21 cellular contexts compared by ENCODE assay signal in genomic region chr3:175890056-175890455, GRCh38.
A peak's percentile ranks its signal among the peaks of the same experiment; 100 is the strongest.
DNase-seq lines count a peak whose midpoint lies in the region; ATAC-seq and TF ChIP-seq lines count a peak whose summit lies in the region.
"Had no signal": no experiment of that assay in that cellular context is flagged by ENCODE, and none has a peak within 500 bp of the region (broad histone marks: within the 10 kb centered on the region; RNA-seq: fewer than 3 reads in every experiment).

No MANE protein-coding gene starts in this region.

- TF ChIP-seq CTCF in AG04449 (IDR thresholded peaks at IDR 0.05; ENCODE audit: insufficient read depth, low read length, missing control alignments), result no peak
- TF ChIP-seq CTCF in gastrocnemius medialis (IDR thresholded peaks at IDR 0.05 in 4 of 5, conservative IDR thresholded peaks at IDR 0.05 in 1 of 5), result no peak

- H3K9me3 ChIP-seq in adipocyte (ENCODE audit: control insufficient read depth, low read length) (no peaks in the 10 kb centered on the region), gastrocnemius medialis (no peaks in the 10 kb centered on the region)
- H3K9me3 ChIP-seq: A549, BE2C, Caco-2 had no signal

- H3K27me3 ChIP-seq in adipocyte (replicated peaks; ENCODE audit: control insufficient read depth, insufficient read depth, low read length) (no peaks in the 10 kb centered on the region), gastrocnemius medialis (no peaks in the 10 kb centered on the region)
- H3K27me3 ChIP-seq: BE2C; BLaER1 treated with 17β-estradiol and CSF1 and Interleukin-3, amounts not matched to agents 10 nM and 100 nM had no signal

- H3K4me3 ChIP-seq in AG04449 (ENCODE audit: low read depth, low read length) (no peak overlapping the region), adipocyte (ENCODE audit: low read length) (no peak overlapping the region), gastrocnemius medialis (no peak overlapping the region)
- H3K4me3 ChIP-seq: A549; BLaER1 treated with 17β-estradiol and CSF1 and Interleukin-3, amounts not matched to agents 10 nM and 100 nM; GM12878 had no signal

- H3K36me3 ChIP-seq in adipocyte (ENCODE audit: control insufficient read depth, insufficient read depth, low read length, severe bottlenecking) (no peaks in the 10 kb centered on the region), gastrocnemius medialis (no peaks in the 10 kb centered on the region)
- H3K36me3 ChIP-seq: BE2C; BLaER1 treated with 17β-estradiol and CSF1 and Interleukin-3, amounts not matched to agents 10 nM and 100 nM had no signal

- ATAC-seq in gastrocnemius medialis (no peak), left lobe of liver (no peak)
- ATAC-seq: A549; CD8-positive, alpha-beta T cell; GM12878 had no signal

- H3K9ac ChIP-seq in adipocyte (ENCODE audit: low read length), result no peak overlapping the region
- H3K9ac ChIP-seq: BLaER1 treated with 17β-estradiol and CSF1 and Interleukin-3, amounts not matched to agents 10 nM and 100 nM had no signal

- intact Hi-C loops in gastrocnemius medialis (cut with DNase I; ENCODE audit: low total_unique reads), result no loop called here

- in situ Hi-C loops in gastrocnemius medialis (cut with MboI; ENCODE audit: low sequenced_read_pairs in 4 of 4), result no loop called here

- no peak for TF ChIP-seq POLR2A in gastrocnemius medialis (IDR thresholded peaks at IDR 0.05)

- H3K4me1 ChIP-seq in adipocyte (ENCODE audit: control insufficient read depth, insufficient read depth, low read length) (no peaks in the 10 kb centered on the region), gastrocnemius medialis (no peaks in the 10 kb centered on the region)
- H3K4me1 ChIP-seq: A549; BLaER1 treated with 17β-estradiol and CSF1 and Interleukin-3, amounts not matched to agents 10 nM and 100 nM; Caco-2 had no signal

- CTCF ChIA-PET in AG04449 (lab: Yijun Ruan, JAX), result no interaction called here

- POLR2A ChIA-PET in AG04449 (lab: Yijun Ruan, JAX), result no interaction called here

- DNase-seq in AG04449 (ENCODE audit: low read depth, low spot score) (peak; percentile 19), EH (ENCODE audit: low read depth) (peak; percentile 65), adipocyte (ENCODE audit: low read depth) (peak; percentile 66), fibroblast of gingiva (ENCODE audit: low read depth) (peak; percentile 52), gastrocnemius medialis (no peak), left lobe of liver (ENCODE audit: low spot score) (no peak), NCI-H1092 treated with DMSO at 0.1 percent for 48 hours (lab: John Stamatoyannopoulos, UW) (no peak)
- DNase-seq in stimulated activated CD4-positive, alpha-beta T cell treated with anti-CD3 and anti-CD28 coated beads, Interleukin-4, amount 100 ng/mL, for 1 hour, result no peak
- DNase-seq: BE2C; Caco-2; Calu3; CD4-positive, alpha-beta T cell; CD8-positive, alpha-beta T cell; DMS79 treated with DMSO at 0.1 percent for 48 hours; EL; GDM1 had no signal

- H3K27ac ChIP-seq in gastrocnemius medialis, result no peak overlapping the region
- H3K27ac ChIP-seq: 22Rv1; A549; BLaER1 treated with 17β-estradiol and CSF1 and Interleukin-3, amounts not matched to agents 10 nM and 100 nM; C4-2B had no signal

Comparison
In these comparisons a context has a peak if more than half of its experiments do, and no peak if none do; other contexts are left out.
1. DNase-seq: peak in AG04449 (single experiment), EH (single experiment), adipocyte (single experiment) and fibroblast of gingiva (single experiment); none in gastrocnemius medialis (0 of 2), left lobe of liver (single experiment), stimulated activated CD4-positive, alpha-beta T cell treated with anti-CD3 and anti-CD28 coated beads, Interleukin-4, amount 100 ng/mL, for 1 hour (single experiment) and NCI-H1092 treated with DMSO at 0.1 percent for 48 hours (single experiment).